In the genomic region with DNA sequence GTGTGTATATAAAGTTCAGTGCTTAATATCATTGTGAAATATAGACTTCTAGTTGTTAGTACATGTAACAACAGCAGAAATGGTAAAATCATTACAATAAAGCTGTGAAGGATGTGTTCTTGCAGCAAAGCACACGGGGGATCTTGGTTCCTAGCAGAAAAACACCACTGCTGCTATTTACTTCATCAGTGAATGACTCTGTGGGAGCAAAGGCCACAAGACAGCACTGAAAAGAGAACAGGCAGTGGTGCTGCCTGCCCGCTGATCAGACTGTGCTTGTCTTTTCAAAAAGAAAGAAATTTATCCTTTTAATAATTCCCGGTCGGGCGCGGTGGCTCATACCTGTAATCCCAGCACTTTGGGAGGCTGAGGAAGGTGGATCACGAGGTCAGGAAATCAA, we compare ENCODE assay signal across 19 cellular contexts.
DNase-seq lines count a peak whose midpoint lies in the region; ATAC-seq and TF ChIP-seq lines count a peak whose summit lies in the region.
"Had no signal": no experiment of that assay in that cellular context is flagged by ENCODE, and none has a peak within 500 bp of the region (broad histone marks: within the 10 kb centered on the region; RNA-seq: fewer than 3 reads in every experiment).

No MANE protein-coding gene starts in this region.

- in situ Hi-C loops in IMR-90 (cut with MboI; ENCODE audit: low sequenced_read_pairs) = no loop called here

- H3K9me3 ChIP-seq in IMR-90 (ENCODE audit: control insufficient read depth, insufficient read depth, low read length) (no peaks in the 10 kb centered on the region), mesenchymal stem cell (ENCODE audit: control insufficient read depth, low read length) (no peaks in the 10 kb centered on the region), smooth muscle cell (replicated peaks; ENCODE audit: low read depth) (no peaks in the 10 kb centered on the region), mucosa of descending colon (no peaks in the 10 kb centered on the region), body of pancreas (no peaks in the 10 kb centered on the region)
- H3K9me3 ChIP-seq: BLaER1 treated with 17β-estradiol and CSF1 and Interleukin-3, amounts not matched to agents 10 nM and 100 nM; Peyer's patch; SJSA1 had no signal

- H2BK12ac ChIP-seq in mesenchymal stem cell (ENCODE audit: low read length in 2 of 2) = peak overlapping the region; percentile 51 to 69

- peaks cover 15% of the 10 kb centered on the region for H3K4me1 ChIP-seq in IMR-90 (ENCODE audit: control insufficient read depth, insufficient read depth, low read length)
- no peaks in the 10 kb centered on the region for H3K4me1 ChIP-seq in mesenchymal stem cell (ENCODE audit: control insufficient read depth, insufficient read depth, low read depth, low read length)
- H3K4me1 ChIP-seq in smooth muscle cell (ENCODE audit: low read depth) = peaks cover 22% of the 10 kb centered on the region
- H3K4me1 ChIP-seq in mucosa of descending colon (ENCODE audit: low read depth) = peaks cover 5% of the 10 kb centered on the region
- H3K4me1 ChIP-seq in body of pancreas = no peaks in the 10 kb centered on the region
- H3K4me1 ChIP-seq: BLaER1 treated with 17β-estradiol and CSF1 and Interleukin-3, amounts not matched to agents 10 nM and 100 nM; Peyer's patch had no signal

- no peak overlapping the region for H2AK9ac ChIP-seq in IMR-90 (replicated peaks; ENCODE audit: low read depth, low read length, poor library complexity)

- TF ChIP-seq CTCF in IMR-90 (conservative IDR thresholded peaks at IDR 0.05; ENCODE audit: low read depth, low read length) (no peak), choroid plexus epithelial cell (conservative IDR thresholded peaks at IDR 0.05; ENCODE audit: low read depth, low read length) (no peak), smooth muscle cell (IDR thresholded peaks at IDR 0.05; ENCODE audit: borderline replicate concordance, insufficient read depth, poor library complexity, severe bottlenecking) (no peak), mucosa of descending colon (IDR thresholded peaks at IDR 0.05) (no peak), body of pancreas (IDR thresholded peaks at IDR 0.05) (no peak)

- H3K4me3 ChIP-seq in IMR-90 (ENCODE audit: insufficient read depth, low read depth, low read length) = no peak overlapping the region
- H3K4me3 ChIP-seq in choroid plexus epithelial cell (ENCODE audit: low read depth, low read length) = no peak overlapping the region
- no peak overlapping the region for H3K4me3 ChIP-seq in mesenchymal stem cell (ENCODE audit: insufficient read depth in 1 of 2, low read depth in 1 of 2, low read length in 2 of 2)
- H3K4me3 ChIP-seq in smooth muscle cell = no peak overlapping the region
- H3K4me3 ChIP-seq in mucosa of descending colon = no peak overlapping the region
- no peak overlapping the region for H3K4me3 ChIP-seq in body of pancreas
- H3K4me3 ChIP-seq: BLaER1 treated with 17β-estradiol and CSF1 and Interleukin-3, amounts not matched to agents 10 nM and 100 nM; GM12878; SJSA1 had no signal

- H3K9ac ChIP-seq in IMR-90 (ENCODE audit: low read depth, low read length) (no peak overlapping the region; the same call in 1 of the 2 replicates), mesenchymal stem cell (ENCODE audit: low read length) (no peak overlapping the region), smooth muscle cell (ENCODE audit: low read depth) (no peak overlapping the region)
- H3K9ac ChIP-seq: BLaER1 treated with 17β-estradiol and CSF1 and Interleukin-3, amounts not matched to agents 10 nM and 100 nM had no signal

- H4K91ac ChIP-seq in IMR-90 (ENCODE audit: insufficient read depth, low read depth, low read length) = peak overlapping the region; percentile 61
- no peak overlapping the region for H4K91ac ChIP-seq in mesenchymal stem cell (ENCODE audit: low read length)

- no TSS peak for BruUV-seq in IMR-90 (replicated peaks; lab: Mats Ljungman, UMichigan)

- H3K27me3 ChIP-seq in IMR-90 (ENCODE audit: control insufficient read depth, insufficient read depth, low read length) (no peaks in the 10 kb centered on the region), mesenchymal stem cell (ENCODE audit: control insufficient read depth in 1 of 2, insufficient read depth in 1 of 2, low read length in 2 of 2) (no peaks in the 10 kb centered on the region), smooth muscle cell (ENCODE audit: low read depth) (no peaks in the 10 kb centered on the region), body of pancreas (no peaks in the 10 kb centered on the region)
- H3K27me3 ChIP-seq: BLaER1 treated with 17β-estradiol and CSF1 and Interleukin-3, amounts not matched to agents 10 nM and 100 nM; Peyer's patch; SJSA1 had no signal

- H3K14ac ChIP-seq in IMR-90 (replicated peaks; ENCODE audit: low read depth, low read length) (peak overlapping the region; percentile 54), mesenchymal stem cell (ENCODE audit: low read length in 2 of 2) (no peak overlapping the region)

- peak overlapping the region; percentile 53 for H3K4ac ChIP-seq in IMR-90 (ENCODE audit: low read depth, low read length)
- H3K4ac ChIP-seq in mesenchymal stem cell (ENCODE audit: low read depth in 1 of 2, low read length in 2 of 2) = peak overlapping the region in 1 of 2 experiments; percentile 14

- peaks cover 3% of the 10 kb centered on the region; the same call in 1 of the 2 replicates for H3K9me1 ChIP-seq in IMR-90 (ENCODE audit: insufficient read depth, low read length)

- ATAC-seq in IMR-90 (ENCODE audit: low read depth) (no peak), GM18861 (IDR thresholded peaks at IDR 0.05; ENCODE audit: unreplicated experiment) (no peak), mucosa of descending colon (no peak), body of pancreas (no peak)
- ATAC-seq: CD8-positive, alpha-beta T cell; GM12878 had no signal

- POLR2A ChIA-PET in IMR-90 (lab: Charles Lee; ENCODE audit: unreplicated experiment) = no interaction called here

- H4K8ac ChIP-seq in IMR-90 (ENCODE audit: low read depth in 2 of 2, low read length in 2 of 2) (peak overlapping the region; percentile 22 to 27; a peak in 3 of 4 replicates), mesenchymal stem cell (ENCODE audit: low read length) (peak overlapping the region; percentile 12)

- H4K20me1 ChIP-seq in IMR-90 (ENCODE audit: insufficient read depth, low read length) = no peaks in the 10 kb centered on the region
- H4K20me1 ChIP-seq in smooth muscle cell (ENCODE audit: low read depth) = no peaks in the 10 kb centered on the region
- H4K20me1 ChIP-seq: BLaER1 treated with 17β-estradiol and CSF1 and Interleukin-3, amounts not matched to agents 10 nM and 100 nM had no signal

- dilution Hi-C loops in IMR-90 (cut with HindIII; ENCODE audit: low sequenced_read_pairs, unreplicated experiment) = no loop called here

- no peaks in the 10 kb centered on the region for H3K79me2 ChIP-seq in smooth muscle cell (ENCODE audit: low read depth)

- H2BK20ac ChIP-seq in IMR-90 (ENCODE audit: low read depth, low read length) = peak overlapping the region; percentile 23

- H2AFZ ChIP-seq in IMR-90 (replicated peaks; ENCODE audit: low read length, poor library complexity) (no peak overlapping the region), mesenchymal stem cell (ENCODE audit: low read depth, low read length) (no peak overlapping the region), smooth muscle cell (ENCODE audit: low read depth) (peak overlapping the region; percentile 52)

- CTCF ChIA-PET in IMR-90 (lab: Yijun Ruan, JAX) = interaction anchor here (1.1 kb wide), 1 partner anchor 12 kb away, joined by 4 read pairs; no protein-coding TSS in a partner anchor

- H3K36me3 ChIP-seq in IMR-90 (ENCODE audit: control insufficient read depth, insufficient read depth, low read length) = no peaks in the 10 kb centered on the region
- H3K36me3 ChIP-seq in mesenchymal stem cell (ENCODE audit: control insufficient read depth in 1 of 2, insufficient read depth in 2 of 2, low read depth in 1 of 2, low read length in 2 of 2) = no peaks in the 10 kb centered on the region
- no peaks in the 10 kb centered on the region for H3K36me3 ChIP-seq in smooth muscle cell (ENCODE audit: low read depth)
- no peaks in the 10 kb centered on the region for H3K36me3 ChIP-seq in mucosa of descending colon (ENCODE audit: low read depth)
- H3K36me3 ChIP-seq in body of pancreas (replicated peaks in 1 of 2; ENCODE audit: insufficient read depth in 1 of 2, low read depth in 2 of 2) = no peaks in the 10 kb centered on the region
- H3K36me3 ChIP-seq: BLaER1 treated with 17β-estradiol and CSF1 and Interleukin-3, amounts not matched to agents 10 nM and 100 nM; Peyer's patch; SJSA1 had no signal

- peak overlapping the region; percentile 88 for H3K18ac ChIP-seq in IMR-90 (ENCODE audit: low read depth, low read length)
- H3K18ac ChIP-seq in mesenchymal stem cell (ENCODE audit: low read depth in 1 of 2, low read length in 2 of 2) = peak overlapping the region; percentile 13 to 28

- DNase-seq in IMR-90 (no peak), choroid plexus epithelial cell (ENCODE audit: low read depth) (peak; percentile 61), mesenchymal stem cell (no peak), smooth muscle cell (lab: John Stamatoyannopoulos, UW; ENCODE audit: unreplicated experiment) (no peak), mucosa of descending colon (no peak), body of pancreas (no peak)
- DNase-seq: Calu3; CD8-positive, alpha-beta T cell; EL; HFFc6; Karpas-422; MM.1S; NCI-H1105; NCI-H1694; Peyer's patch had no signal

- peaks cover 21% of the 10 kb centered on the region for H3F3A ChIP-seq in smooth muscle cell (ENCODE audit: low read depth)

- no peak for TF ChIP-seq RAD21 in IMR-90 (IDR thresholded peaks at IDR 0.05; ENCODE audit: low read length)

- H2BK15ac ChIP-seq in IMR-90 (ENCODE audit: low read depth, low read length) = peak overlapping the region; percentile 51; the same call in 1 of the 3 replicates
- no peak overlapping the region for H2BK15ac ChIP-seq in mesenchymal stem cell (ENCODE audit: low read depth, poor library complexity, severe bottlenecking)

- no peak overlapping the region for H3K4me2 ChIP-seq in IMR-90 (ENCODE audit: low read depth, low read length)
- H3K4me2 ChIP-seq in mesenchymal stem cell (ENCODE audit: low read length, poor library complexity, severe bottlenecking) = no peak overlapping the region
- no peak overlapping the region for H3K4me2 ChIP-seq in smooth muscle cell
- H3K4me2 ChIP-seq: BLaER1 treated with 17β-estradiol and CSF1 and Interleukin-3, amounts not matched to agents 10 nM and 100 nM had no signal

- intact Hi-C loops in IMR-90 (cut with micrococcal nuclease) = loop anchor here (5.0 kb wide), 3 partner anchors 373 to 473 kb away; no protein-coding TSS in a partner anchor
- intact Hi-C loops in mucosa of descending colon (cut with DNase I, micrococcal nuclease) = no loop called here
- intact Hi-C loops in body of pancreas (cut with DNase I) = no loop called here

- no peaks in the 10 kb centered on the region for H3K79me1 ChIP-seq in IMR-90 (ENCODE audit: low read depth in 1 of 2, low read length in 2 of 2)
- H3K79me1 ChIP-seq in mesenchymal stem cell (replicated peaks; ENCODE audit: low read length, poor library complexity, severe bottlenecking) = no peaks in the 10 kb centered on the region

- WGBS in IMR-90 (ENCODE audit: extremely low coverage in 2 of 2, insufficient read length in 1 of 2), 2 experiments = no CpG with 5 or more reads among the region's 7 CpGs
- 90% methylated on average over 7 of the region's 7 CpGs for WGBS in mesenchymal stem cell
- 94% methylated on average over 7 of the region's 7 CpGs for WGBS in smooth muscle cell (ENCODE audit: low lambda C conversion rate)
- WGBS in body of pancreas, 2 donors = 83 to 88% methylated on average over 7 of the region's 7 CpGs

- TF ChIP-seq POLR2A in IMR-90 (IDR thresholded peaks at IDR 0.05; ENCODE audit: low read depth, low read length) = no peak
- TF ChIP-seq POLR2A in body of pancreas (IDR thresholded peaks at IDR 0.05) = no peak

- H2BK5ac ChIP-seq in IMR-90 (ENCODE audit: low read depth, low read length, poor library complexity, severe bottlenecking) (peak overlapping the region; percentile 40), mesenchymal stem cell (ENCODE audit: low read depth, low read length, poor library complexity, severe bottlenecking) (no peak overlapping the region)

- H4K5ac ChIP-seq in IMR-90 (ENCODE audit: low read depth, low read length) = peak overlapping the region; percentile 89

- H2BK120ac ChIP-seq in IMR-90 (ENCODE audit: low read depth, low read length) = peak overlapping the region; percentile 75
- H2BK120ac ChIP-seq in mesenchymal stem cell (ENCODE audit: low read depth, low read length) = no peak overlapping the region

- H3K23ac ChIP-seq in IMR-90 (ENCODE audit: low read depth, low read length) = no peak overlapping the region
- no peak overlapping the region for H3K23ac ChIP-seq in mesenchymal stem cell (ENCODE audit: low read length in 2 of 2)

- peak overlapping the region; percentile 83 for H3K27ac ChIP-seq in IMR-90 (ENCODE audit: insufficient read depth, low read length)
- H3K27ac ChIP-seq in mesenchymal stem cell (ENCODE audit: low read length, poor library complexity, severe bottlenecking) = no peak overlapping the region
- H3K27ac ChIP-seq in smooth muscle cell (ENCODE audit: low read depth) = no peak overlapping the region
- H3K27ac ChIP-seq in body of pancreas = no peak overlapping the region
- H3K27ac ChIP-seq: BLaER1 treated with 17β-estradiol and CSF1 and Interleukin-3, amounts not matched to agents 10 nM and 100 nM; Peyer's patch had no signal

- H3K56ac ChIP-seq in IMR-90 (ENCODE audit: extremely low read depth, insufficient read depth, low read length) = no peak overlapping the region; the same call in 1 of the 2 replicates

- H2AK5ac ChIP-seq in IMR-90 (ENCODE audit: low read depth, low read length) = peak overlapping the region; percentile 18; the same call in 1 of the 2 replicates
- H2AK5ac ChIP-seq in mesenchymal stem cell (ENCODE audit: low read length, severe bottlenecking) = no peak overlapping the region
